ENCODE assay signal across 8 cellular contexts in the genomic region with DNA sequence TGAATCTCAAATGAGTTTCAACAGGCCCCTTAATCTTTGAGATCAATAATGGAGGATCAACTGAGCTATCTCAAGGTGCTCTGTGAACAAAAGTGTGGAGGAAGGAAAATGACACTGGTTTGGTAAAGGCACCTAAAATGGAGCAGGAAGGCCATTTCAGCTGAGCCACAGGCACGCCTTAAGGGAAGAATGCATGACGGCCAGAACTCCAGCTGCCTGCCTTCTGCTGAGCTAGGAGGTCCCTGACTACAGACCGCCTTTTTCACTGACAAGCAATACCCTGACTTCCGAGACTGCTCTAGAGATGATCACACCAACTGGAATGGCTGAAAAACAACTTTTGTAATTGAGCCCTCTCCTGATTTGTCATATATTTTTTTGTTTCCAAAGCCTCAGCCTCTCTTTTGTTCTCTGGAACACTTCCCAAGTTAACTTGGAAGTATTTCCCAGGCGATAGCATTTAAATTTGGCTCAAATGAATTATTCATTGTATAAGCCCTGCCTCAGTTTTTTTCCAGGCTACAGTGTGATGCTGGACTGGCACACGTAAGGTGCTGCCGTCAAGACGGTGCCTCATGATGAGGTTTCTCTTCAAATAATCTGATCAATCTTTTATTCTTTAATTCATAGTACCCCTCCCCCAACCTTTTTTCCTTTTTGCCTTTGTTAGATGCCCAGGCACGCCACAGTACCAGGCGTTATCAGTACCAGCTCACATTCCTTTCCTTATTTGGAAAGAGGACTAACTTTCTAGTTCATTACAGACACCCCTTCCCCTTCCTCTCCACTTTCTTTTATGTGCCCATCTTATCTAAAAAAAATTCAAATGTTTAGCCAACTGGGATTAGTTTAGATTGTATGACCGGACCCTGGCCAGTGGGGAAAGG.
DNase-seq lines count a peak whose midpoint lies in the region; ATAC-seq and TF ChIP-seq lines count a peak whose summit lies in the region.
"Not testable (repeated sequence)": the region's sequence is repeated elsewhere in the genome, so short reads cannot be mapped to it uniquely, and the experiment has no call there.

No MANE protein-coding gene starts in this region.

- not testable (repeated sequence) for H2BK5ac ChIP-seq in trophoblast cell (ENCODE audit: low read depth, low read length, poor library complexity)

- H4K8ac ChIP-seq in trophoblast cell (ENCODE audit: low read depth, low read length): not testable (repeated sequence)

- not testable (repeated sequence) for H2AFZ ChIP-seq in trophoblast cell (ENCODE audit: insufficient read depth, low read length, poor library complexity)

- TF ChIP-seq POLR2A in transverse colon (IDR thresholded peaks at IDR 0.05): not testable (repeated sequence)

- H3K23ac ChIP-seq in trophoblast cell (ENCODE audit: low read length): not testable (repeated sequence)

- H3K27ac ChIP-seq in epithelial cell of prostate; trophoblast cell (ENCODE audit: low read depth, low read length): not testable (repeated sequence)
- H3K27ac ChIP-seq in transverse colon: peak overlapping the region; percentile 19 to 63 (median 28)

- H3K9me3 ChIP-seq in MG63; trophoblast cell (ENCODE audit: insufficient read depth, low read depth, low read length); transverse colon: not testable (repeated sequence)

- H3K4ac ChIP-seq in trophoblast cell (ENCODE audit: low read depth, low read length): not testable (repeated sequence)

- not testable (repeated sequence) for H2BK12ac ChIP-seq in trophoblast cell (ENCODE audit: low read length)

- not testable (repeated sequence) for H2BK120ac ChIP-seq in trophoblast cell (ENCODE audit: insufficient read depth, low read length, poor library complexity)

- not testable (repeated sequence) for H3K4me1 ChIP-seq in trophoblast cell (ENCODE audit: control insufficient read depth in 1 of 2, insufficient read depth in 2 of 2, low read length in 2 of 2); transverse colon

- not testable (repeated sequence) for H2AK5ac ChIP-seq in trophoblast cell (ENCODE audit: low read length)

- not testable (repeated sequence) for H3K18ac ChIP-seq in trophoblast cell (ENCODE audit: low read length)

- not testable (repeated sequence) for H3K4me3 ChIP-seq in MG63; astrocyte of the spinal cord (ENCODE audit: low read depth, low read length); trophoblast cell (ENCODE audit: low read depth, low read length); transverse colon

- intact Hi-C loops in left ventricle myocardium superior (cut with micrococcal nuclease); transverse colon (cut with DNase I; ENCODE audit: low total_unique reads): not testable (repeated sequence)

- not testable (repeated sequence) for H3K27me3 ChIP-seq in MG63; trophoblast cell (ENCODE audit: insufficient read depth, low read length); transverse colon

- not testable (repeated sequence) for H4K12ac ChIP-seq in trophoblast cell (ENCODE audit: low read depth, low read length)

- not testable (repeated sequence) for H3K79me1 ChIP-seq in trophoblast cell (ENCODE audit: low read length)

- not testable (repeated sequence) for TF ChIP-seq EP300 in transverse colon (IDR thresholded peaks at IDR 0.05; ENCODE audit: low read depth)

- WGBS in trophoblast cell (ENCODE audit: extremely low coverage, insufficient coverage, insufficient read length): no CpG with 5 or more reads among the region's 11 CpGs
- WGBS in transverse colon (ENCODE audit: low coverage in 1 of 2), 2 donors: 0 to 45% methylated on average over 1 to 3 of the region's 11 CpGs

- TF ChIP-seq CTCF in astrocyte of the spinal cord (IDR thresholded peaks at IDR 0.05; ENCODE audit: low read depth, low read length); transverse colon (IDR thresholded peaks at IDR 0.05): not testable (repeated sequence)

- peak; percentile 94 for ATAC-seq in left ventricle myocardium superior

- not testable (repeated sequence) for H4K91ac ChIP-seq in trophoblast cell (ENCODE audit: low read depth, low read length)

- in situ Hi-C loops in astrocyte of the spinal cord (cut with HindIII; ENCODE audit: low sequenced_read_pairs); transverse colon (cut with MboI; ENCODE audit: low pct_ligation_motif_present in 1 of 4, low pct_unique_long_range_greater_than_20kb in 1 of 4, low sequenced_read_pairs in 3 of 4): not testable (repeated sequence)

- H3K36me3 ChIP-seq in MG63; trophoblast cell (ENCODE audit: control insufficient read depth in 1 of 2, insufficient read depth in 2 of 2, low read length in 2 of 2); transverse colon: not testable (repeated sequence)

- DNase-seq in Daoy (ENCODE audit: low read depth) (peak; percentile 41), MG63 (peak; percentile 41), astrocyte of the spinal cord (ENCODE audit: low read depth, low spot score) (peak; percentile 22), epithelial cell of prostate (ENCODE audit: low read depth, low spot score) (peak; percentile 36), left ventricle myocardium superior (peak; percentile 45), lung microvascular endothelial cell (ENCODE audit: low read depth in 2 of 2) (peak; percentile 0 to 38), trophoblast cell (peak; percentile 15 to 40), transverse colon (peak; percentile 28)

- not testable (repeated sequence) for H3K4me2 ChIP-seq in trophoblast cell (ENCODE audit: low read length)

- not testable (repeated sequence) for H3K9ac ChIP-seq in trophoblast cell (ENCODE audit: low read length)

- not testable (repeated sequence) for H3K79me2 ChIP-seq in trophoblast cell (ENCODE audit: control insufficient read depth, insufficient read depth, low read length, poor library complexity)

- H3K14ac ChIP-seq in trophoblast cell (ENCODE audit: low read length): not testable (repeated sequence)
